In genomic region chr9:12726795-12727194, GRCh38 we compare ENCODE assay signal across 9 cellular contexts. TPM values are rescaled to one million over a fixed set of nuclear protein-coding genes. Genes with fewer than 3 reads are reported as not detected.
"Had no signal": no experiment of that assay in that cellular context is flagged by ENCODE, and none has a peak within 500 bp of the region (broad histone marks: within the 10 kb centered on the region; RNA-seq: fewer than 3 reads in every experiment).

No MANE protein-coding gene starts in this region.

- H3K27ac ChIP-seq: GM23248 had no signal

- ATAC-seq: K562 had no signal

- DNase-seq: GM23248, GOT3, H9, HCEC 1CT, IMR-90, KG1 had no signal

- FAIRE-seq: HTR-8/SVneo, K562 had no signal

- H3K4me3 ChIP-seq: GM23248, K562 had no signal

- H2AFZ ChIP-seq: GM23248 had no signal

RNA-seq across cellular contexts. Expression of gene TYRP1, which starts 33.6 kb away (rescaled TPM):
- total RNA-seq: GM23248, H9, HT-29, K562 had no signal
- polyA plus RNA-seq: GM23248, K562 had no signal
